In genomic region chr12:70829070-70829469, GRCh38 we compare ENCODE assay signal across 29 cellular contexts.
"Had no signal": no experiment of that assay in that cellular context is flagged by ENCODE, and none has a peak within 500 bp of the region (broad histone marks: within the 10 kb centered on the region; RNA-seq: fewer than 3 reads in every experiment).

No MANE protein-coding gene starts in this region.

- H3K36me3 Mint-ChIP-seq: stimulated activated effector memory CD8-positive, alpha-beta T cell treated with anti-CD3 and anti-CD28 coated beads, Interleukin-12 subunit alpha, Interleukin-12 subunit beta, amount 100 ng/mL, for 72 hours; stimulated activated memory B cell treated with anti-CD40 and anti-IgM and Interleukin-4, amounts not matched to agents 10 μg/mL and 1 μg/mL and 100 μg/mL, for 72 hours; stimulated activated naive B cell treated with anti-CD40 and anti-IgM and Interleukin-4, amounts not matched to agents 10 μg/mL and 1 μg/mL and 100 μg/mL, for 72 hours; type B pancreatic cell had no signal

- FAIRE-seq: urothelium cell line had no signal

- ATAC-seq: stimulated activated effector memory CD8-positive, alpha-beta T cell treated with anti-CD3 and anti-CD28 coated beads, Interleukin-12 subunit alpha, Interleukin-12 subunit beta, amount 100 ng/mL, for 72 hours; stimulated activated memory B cell treated with anti-CD40 and anti-IgM and Interleukin-4, amounts not matched to agents 10 μg/mL and 1 μg/mL and 100 μg/mL, for 72 hours; stimulated activated naive B cell treated with anti-CD40 and anti-IgM and Interleukin-4, amounts not matched to agents 10 μg/mL and 1 μg/mL and 100 μg/mL, for 72 hours; stimulated activated naive CD8-positive, alpha-beta T cell treated with anti-CD3 and anti-CD28 coated beads, Interleukin-15, amount 100 ng/mL, for 72 hours; stimulated activated naive CD8-positive, alpha-beta T cell treated with anti-CD3 and anti-CD28 coated beads, Interleukin-15, Interleukin-2, amounts not matched to agents 100 U/mL and 50 U/mL, for 24 hours; upper lobe of right lung had no signal

- H3K9me3 Mint-ChIP-seq: stimulated activated memory B cell treated with anti-CD40 and anti-IgM and Interleukin-4, amounts not matched to agents 10 μg/mL and 1 μg/mL and 100 μg/mL, for 72 hours; stimulated activated naive CD8-positive, alpha-beta T cell treated with anti-CD3 and anti-CD28 coated beads, Interleukin-15, Interleukin-2, amounts not matched to agents 100 ng/mL and 50 ng/mL, for 24 hours; type B pancreatic cell had no signal

- H3K4me3 ChIP-seq: stomach, suprapubic skin, testis, thoracic aorta, thyroid gland, tibial artery, tibial nerve, transverse colon, upper lobe of left lung, upper lobe of right lung, uterus, vagina had no signal

- H3K27me3 Mint-ChIP-seq: stimulated activated memory B cell treated with anti-CD40 and anti-IgM and Interleukin-4, amounts not matched to agents 10 μg/mL and 1 μg/mL and 100 μg/mL, for 72 hours; stimulated activated naive CD8-positive, alpha-beta T cell treated with anti-CD3 and anti-CD28 coated beads, Interleukin-15, Interleukin-2, amounts not matched to agents 100 ng/mL and 50 ng/mL, for 24 hours; type B pancreatic cell had no signal

- H3K36me3 ChIP-seq: stomach, suprapubic skin, thoracic aorta, thyroid gland, tibial artery, tibial nerve, transverse colon, upper lobe of left lung, upper lobe of right lung, uterus, vagina had no signal

- H3K27ac ChIP-seq: stomach, suprapubic skin, testis, thoracic aorta, thyroid gland, tibial artery, tibial nerve, transverse colon, upper lobe of left lung, upper lobe of right lung, uterus, vagina had no signal

- H3K4me3 Mint-ChIP-seq: stimulated activated effector memory CD8-positive, alpha-beta T cell treated with anti-CD3 and anti-CD28 coated beads, Interleukin-12 subunit alpha, Interleukin-12 subunit beta, amount 100 ng/mL, for 72 hours; stimulated activated memory B cell treated with anti-CD40 and anti-IgM and Interleukin-4, amounts not matched to agents 10 μg/mL and 1 μg/mL and 100 μg/mL, for 72 hours; stimulated activated naive B cell treated with anti-CD40 and anti-IgM and Interleukin-4, amounts not matched to agents 10 μg/mL and 1 μg/mL and 100 μg/mL, for 72 hours; stimulated activated naive CD8-positive, alpha-beta T cell treated with anti-CD3 and anti-CD28 coated beads, Interleukin-15, amount 100 ng/mL, for 72 hours; stimulated activated naive CD8-positive, alpha-beta T cell treated with anti-CD3 and anti-CD28 coated beads, Interleukin-15, Interleukin-2, amounts not matched to agents 100 ng/mL and 50 ng/mL, for 24 hours; type B pancreatic cell had no signal

- H3K9me3 ChIP-seq: stomach, suprapubic skin, testis, thoracic aorta, thyroid gland, tibial artery, tibial nerve, transverse colon, upper lobe of left lung, upper lobe of right lung, uterus, vagina had no signal

- H3K27ac Mint-ChIP-seq: stimulated activated effector memory CD8-positive, alpha-beta T cell treated with anti-CD3 and anti-CD28 coated beads, Interleukin-12 subunit alpha, Interleukin-12 subunit beta, amount 100 ng/mL, for 72 hours; stimulated activated memory B cell treated with anti-CD40 and anti-IgM and Interleukin-4, amounts not matched to agents 10 μg/mL and 1 μg/mL and 100 μg/mL, for 72 hours; stimulated activated naive B cell treated with anti-CD40 and anti-IgM and Interleukin-4, amounts not matched to agents 10 μg/mL and 1 μg/mL and 100 μg/mL, for 72 hours; stimulated activated naive CD8-positive, alpha-beta T cell treated with anti-CD3 and anti-CD28 coated beads, Interleukin-15, amount 100 ng/mL, for 72 hours; stimulated activated naive CD8-positive, alpha-beta T cell treated with anti-CD3 and anti-CD28 coated beads, Interleukin-15, Interleukin-2, amounts not matched to agents 100 ng/mL and 50 ng/mL, for 24 hours; type B pancreatic cell had no signal

- DNase-seq: stimulated activated CD4-positive, alpha-beta T cell treated with anti-CD3 and anti-CD28 coated beads, Interleukin-2, amount 100 ng/mL, for 48 hours; stimulated activated CD4-positive, alpha-beta T cell treated with anti-CD3 and anti-CD28 coated beads, Interleukin-4, amount 100 ng/mL, for 1 hour; stimulated activated CD4-positive, alpha-beta T cell treated with anti-CD3 and anti-CD28 coated beads, Interleukin-4, amount 100 ng/mL, for 24 hours; stimulated activated CD4-positive, alpha-beta T cell treated with anti-CD3 and anti-CD28 coated beads, Interleukin-4, amount 100 ng/mL, for 4 hours; stimulated activated CD8-positive, alpha-beta memory T cell treated with anti-CD3 and anti-CD28 coated beads, Interleukin-4, amount 100 ng/mL, for 48 hours; stimulated activated naive B cell treated with anti-CD40 and anti-IgM and Interleukin-4, amounts not matched to agents 10 μg/mL and 1 μg/mL and 100 μg/mL, for 72 hours; stimulated activated naive CD4-positive, alpha-beta T cell; stimulated activated naive CD4-positive, alpha-beta T cell treated with Interleukin-2 at 50 U/mL for 16 hours; stimulated activated naive CD8-positive, alpha-beta T cell treated with anti-CD3 and anti-CD28 coated beads, Interleukin-15, amount 100 ng/mL, for 72 hours; stimulated activated naive CD8-positive, alpha-beta T cell treated with anti-CD3 and anti-CD28 coated beads, Interleukin-15, Interleukin-2, amounts not matched to agents 100 U/mL and 50 U/mL, for 24 hours; stomach; substantia nigra; testis; thyroid gland; tibial artery; transverse colon; trophoblast cell; upper lobe of left lung; upper lobe of right lung; uterus had no signal

- H3K4me1 ChIP-seq: stomach, suprapubic skin, testis, thyroid gland, tibial artery, tibial nerve, upper lobe of left lung, upper lobe of right lung, vagina had no signal

- H3K4me1 Mint-ChIP-seq: stimulated activated effector memory CD8-positive, alpha-beta T cell treated with anti-CD3 and anti-CD28 coated beads, Interleukin-12 subunit alpha, Interleukin-12 subunit beta, amount 100 ng/mL, for 72 hours; stimulated activated memory B cell treated with anti-CD40 and anti-IgM and Interleukin-4, amounts not matched to agents 10 μg/mL and 1 μg/mL and 100 μg/mL, for 72 hours; stimulated activated naive B cell treated with anti-CD40 and anti-IgM and Interleukin-4, amounts not matched to agents 10 μg/mL and 1 μg/mL and 100 μg/mL, for 72 hours; stimulated activated naive CD8-positive, alpha-beta T cell treated with anti-CD3 and anti-CD28 coated beads, Interleukin-15, amount 100 ng/mL, for 72 hours had no signal
